ENCODE assay signal across 1 cellular context in genomic region chr7:98106647-98107312, GRCh38.
TF ChIP-seq lines count a peak whose summit lies in the region.

TSS of gene LMTK2 (plus strand) at chr7:98106862. CDS start at chr7:98107178, 316 bp downstream.

TF ChIP-seq in HepG2, 621 proteins besides CTCF, POLR2A, EP300 and RAD21 (continued from another document and continues in another):
- TF ChIP-seq ZNF18 (CRISPR knock-in tag; IDR thresholded peaks at IDR 0.05; ENCODE audit: insufficient replicate concordance) (peak; percentile 17), IRX3 (CRISPR knock-in tag; IDR thresholded peaks at IDR 0.05; ENCODE audit: borderline replicate concordance, low read depth) (no peak), NCOA2 (CRISPR knock-in tag; IDR thresholded peaks at IDR 0.05) (no peak), SRSF1 (optimal IDR thresholded peaks at IDR 0.05; ENCODE audit: low read depth, low read length) (no peak), CCAR2 (optimal IDR thresholded peaks at IDR 0.05; ENCODE audit: low read depth, low read length) (no peak), HOXA9 (CRISPR knock-in tag; IDR thresholded peaks at IDR 0.05; ENCODE audit: borderline replicate concordance) (peak; percentile 73; the same call in 1 of the 2 replicates), KDM6A (CRISPR knock-in tag; IDR thresholded peaks at IDR 0.05; ENCODE audit: low read depth) (no peak), ONECUT2 (CRISPR knock-in tag; IDR thresholded peaks at IDR 0.05) (no peak), FOXA3 (CRISPR knock-in tag; IDR thresholded peaks at IDR 0.05) (peak; percentile 32; the same call in 1 of the 2 replicates), PHF20 (CRISPR knock-in tag; IDR thresholded peaks at IDR 0.05) (peak; percentile 90), MATR3 (CRISPR knock-in tag; IDR thresholded peaks at IDR 0.05) (no peak), JDP2 (CRISPR knock-in tag; IDR thresholded peaks at IDR 0.05; ENCODE audit: borderline replicate concordance) (no peak), ZFP36L2 (CRISPR knock-in tag; IDR thresholded peaks at IDR 0.05) (no peak), ZNF460 (CRISPR knock-in tag; IDR thresholded peaks at IDR 0.05; ENCODE audit: borderline replicate concordance) (no peak), RARG (CRISPR knock-in tag; IDR thresholded peaks at IDR 0.05; ENCODE audit: low read depth) (no peak), TOPORS (CRISPR knock-in tag; IDR thresholded peaks at IDR 0.05) (no peak), ZNF7 (CRISPR knock-in tag; IDR thresholded peaks at IDR 0.05) (no peak), MAF1 (CRISPR knock-in tag; IDR thresholded peaks at IDR 0.05; ENCODE audit: borderline replicate concordance) (no peak), THAP9 (CRISPR knock-in tag; IDR thresholded peaks at IDR 0.05; ENCODE audit: borderline replicate concordance) (peak; percentile 76), TP53 (CRISPR knock-in tag; conservative IDR thresholded peaks at IDR 0.05) (no peak), MIER2 (CRISPR knock-in tag; IDR thresholded peaks at IDR 0.05) (0 out of 2 replicates have a peak, but pooled peaks have one; percentile 14), RORA (CRISPR knock-in tag; IDR thresholded peaks at IDR 0.05) (no peak), PRDM15 (CRISPR knock-in tag; IDR thresholded peaks at IDR 0.05) (no peak), ZNF550 (CRISPR knock-in tag; IDR thresholded peaks at IDR 0.05; ENCODE audit: borderline replicate concordance) (no peak), ZNF607 (CRISPR knock-in tag; IDR thresholded peaks at IDR 0.05; ENCODE audit: borderline replicate concordance) (peak; percentile 53), NFYC (CRISPR knock-in tag; IDR thresholded peaks at IDR 0.05) (peak; percentile 97), MTERF4 (CRISPR knock-in tag; IDR thresholded peaks at IDR 0.05) (0 out of 2 replicates have a peak, but pooled peaks have one; percentile 50), ZNF276 (CRISPR knock-in tag; IDR thresholded peaks at IDR 0.05; ENCODE audit: low read depth) (no peak), ZNF841 (CRISPR knock-in tag; IDR thresholded peaks at IDR 0.05; ENCODE audit: borderline replicate concordance) (no peak), ZNF432 (CRISPR knock-in tag; IDR thresholded peaks at IDR 0.05; ENCODE audit: borderline replicate concordance) (no peak), MEIS1 (CRISPR knock-in tag; IDR thresholded peaks at IDR 0.05; ENCODE audit: borderline replicate concordance) (peak; percentile 92; the same call in 1 of the 2 replicates), ZNF724P (CRISPR knock-in tag; IDR thresholded peaks at IDR 0.05; ENCODE audit: borderline replicate concordance) (peak; percentile 76), ZNF34 (CRISPR knock-in tag; IDR thresholded peaks at IDR 0.05; ENCODE audit: borderline replicate concordance) (0 out of 2 replicates have a peak, but pooled peaks have one; percentile 80), ZNF264 (CRISPR knock-in tag; IDR thresholded peaks at IDR 0.05) (no peak), PLSCR1 (CRISPR knock-in tag; IDR thresholded peaks at IDR 0.05; ENCODE audit: borderline replicate concordance) (no peak), REL (CRISPR knock-in tag; conservative IDR thresholded peaks at IDR 0.05) (peak; percentile 35; the same call in 1 of the 2 replicates), KLF9 (CRISPR knock-in tag; IDR thresholded peaks at IDR 0.05; ENCODE audit: low read depth) (no peak), ZNF777 (CRISPR knock-in tag; IDR thresholded peaks at IDR 0.05) (peak; percentile 80), ZSCAN21 (CRISPR knock-in tag; IDR thresholded peaks at IDR 0.05; ENCODE audit: borderline replicate concordance) (no peak), ZNF33A (CRISPR knock-in tag; IDR thresholded peaks at IDR 0.05; ENCODE audit: borderline replicate concordance) (no peak), SNRNP70 (IDR thresholded peaks at IDR 0.05; ENCODE audit: low read depth, low read length) (no peak), CERS6 (CRISPR knock-in tag; IDR thresholded peaks at IDR 0.05) (no peak), ASH2L (IDR thresholded peaks at IDR 0.05; ENCODE audit: insufficient read length, low read depth, low read length) (peak; percentile 93), AGO1 (IDR thresholded peaks at IDR 0.05; ENCODE audit: low read depth, low read length, poor library complexity, severe bottlenecking) (peak; percentile 58), NFRKB (IDR thresholded peaks at IDR 0.05) (no peak), POGK (CRISPR knock-in tag; conservative IDR thresholded peaks at IDR 0.05) (peak; percentile 78; the same call in 1 of the 2 replicates), CBX1 (IDR thresholded peaks at IDR 0.05; ENCODE audit: low read depth) (no peak), SKI (IDR thresholded peaks at IDR 0.05; ENCODE audit: partially characterized antibody) (peak; percentile 12), MYPOP (CRISPR knock-in tag; IDR thresholded peaks at IDR 0.05) (peak; percentile 23; the same call in 1 of the 2 replicates), ZNF543 (CRISPR knock-in tag; IDR thresholded peaks at IDR 0.05) (0 out of 2 replicates have a peak, but pooled peaks have one; percentile 37), ZFP1 (CRISPR knock-in tag; IDR thresholded peaks at IDR 0.05) (no peak), TEF (CRISPR knock-in tag; IDR thresholded peaks at IDR 0.05) (no peak), DDIT3 (CRISPR knock-in tag; IDR thresholded peaks at IDR 0.05) (no peak)
